1 cellular context compared by ENCODE assay signal in the genomic region with DNA sequence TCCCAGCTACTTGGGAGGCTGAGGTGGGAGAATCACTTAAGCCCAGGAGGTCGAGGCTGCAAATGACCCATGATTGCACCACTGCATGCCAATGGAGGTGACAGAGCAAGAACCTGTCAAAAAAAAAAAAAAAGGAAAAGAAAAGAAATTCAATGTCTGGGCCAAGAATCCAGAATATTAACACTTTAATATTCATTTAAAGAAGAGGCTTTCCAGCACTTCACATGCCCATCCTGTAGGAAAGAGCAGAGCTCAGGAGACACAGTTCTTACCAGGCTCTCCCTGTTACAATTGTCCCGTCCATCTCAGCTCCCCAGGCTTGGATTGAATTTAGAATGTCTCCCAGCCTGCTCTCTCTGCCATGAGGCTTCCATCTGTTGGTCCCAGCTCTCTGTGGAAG.
TF ChIP-seq lines count a peak whose summit lies in the region.

No MANE protein-coding gene starts in this region.

TF ChIP-seq in GM23338, 12 proteins besides CTCF, POLR2A, EP300 and RAD21 (continued from another document):
- TF ChIP-seq, protein P1, sequence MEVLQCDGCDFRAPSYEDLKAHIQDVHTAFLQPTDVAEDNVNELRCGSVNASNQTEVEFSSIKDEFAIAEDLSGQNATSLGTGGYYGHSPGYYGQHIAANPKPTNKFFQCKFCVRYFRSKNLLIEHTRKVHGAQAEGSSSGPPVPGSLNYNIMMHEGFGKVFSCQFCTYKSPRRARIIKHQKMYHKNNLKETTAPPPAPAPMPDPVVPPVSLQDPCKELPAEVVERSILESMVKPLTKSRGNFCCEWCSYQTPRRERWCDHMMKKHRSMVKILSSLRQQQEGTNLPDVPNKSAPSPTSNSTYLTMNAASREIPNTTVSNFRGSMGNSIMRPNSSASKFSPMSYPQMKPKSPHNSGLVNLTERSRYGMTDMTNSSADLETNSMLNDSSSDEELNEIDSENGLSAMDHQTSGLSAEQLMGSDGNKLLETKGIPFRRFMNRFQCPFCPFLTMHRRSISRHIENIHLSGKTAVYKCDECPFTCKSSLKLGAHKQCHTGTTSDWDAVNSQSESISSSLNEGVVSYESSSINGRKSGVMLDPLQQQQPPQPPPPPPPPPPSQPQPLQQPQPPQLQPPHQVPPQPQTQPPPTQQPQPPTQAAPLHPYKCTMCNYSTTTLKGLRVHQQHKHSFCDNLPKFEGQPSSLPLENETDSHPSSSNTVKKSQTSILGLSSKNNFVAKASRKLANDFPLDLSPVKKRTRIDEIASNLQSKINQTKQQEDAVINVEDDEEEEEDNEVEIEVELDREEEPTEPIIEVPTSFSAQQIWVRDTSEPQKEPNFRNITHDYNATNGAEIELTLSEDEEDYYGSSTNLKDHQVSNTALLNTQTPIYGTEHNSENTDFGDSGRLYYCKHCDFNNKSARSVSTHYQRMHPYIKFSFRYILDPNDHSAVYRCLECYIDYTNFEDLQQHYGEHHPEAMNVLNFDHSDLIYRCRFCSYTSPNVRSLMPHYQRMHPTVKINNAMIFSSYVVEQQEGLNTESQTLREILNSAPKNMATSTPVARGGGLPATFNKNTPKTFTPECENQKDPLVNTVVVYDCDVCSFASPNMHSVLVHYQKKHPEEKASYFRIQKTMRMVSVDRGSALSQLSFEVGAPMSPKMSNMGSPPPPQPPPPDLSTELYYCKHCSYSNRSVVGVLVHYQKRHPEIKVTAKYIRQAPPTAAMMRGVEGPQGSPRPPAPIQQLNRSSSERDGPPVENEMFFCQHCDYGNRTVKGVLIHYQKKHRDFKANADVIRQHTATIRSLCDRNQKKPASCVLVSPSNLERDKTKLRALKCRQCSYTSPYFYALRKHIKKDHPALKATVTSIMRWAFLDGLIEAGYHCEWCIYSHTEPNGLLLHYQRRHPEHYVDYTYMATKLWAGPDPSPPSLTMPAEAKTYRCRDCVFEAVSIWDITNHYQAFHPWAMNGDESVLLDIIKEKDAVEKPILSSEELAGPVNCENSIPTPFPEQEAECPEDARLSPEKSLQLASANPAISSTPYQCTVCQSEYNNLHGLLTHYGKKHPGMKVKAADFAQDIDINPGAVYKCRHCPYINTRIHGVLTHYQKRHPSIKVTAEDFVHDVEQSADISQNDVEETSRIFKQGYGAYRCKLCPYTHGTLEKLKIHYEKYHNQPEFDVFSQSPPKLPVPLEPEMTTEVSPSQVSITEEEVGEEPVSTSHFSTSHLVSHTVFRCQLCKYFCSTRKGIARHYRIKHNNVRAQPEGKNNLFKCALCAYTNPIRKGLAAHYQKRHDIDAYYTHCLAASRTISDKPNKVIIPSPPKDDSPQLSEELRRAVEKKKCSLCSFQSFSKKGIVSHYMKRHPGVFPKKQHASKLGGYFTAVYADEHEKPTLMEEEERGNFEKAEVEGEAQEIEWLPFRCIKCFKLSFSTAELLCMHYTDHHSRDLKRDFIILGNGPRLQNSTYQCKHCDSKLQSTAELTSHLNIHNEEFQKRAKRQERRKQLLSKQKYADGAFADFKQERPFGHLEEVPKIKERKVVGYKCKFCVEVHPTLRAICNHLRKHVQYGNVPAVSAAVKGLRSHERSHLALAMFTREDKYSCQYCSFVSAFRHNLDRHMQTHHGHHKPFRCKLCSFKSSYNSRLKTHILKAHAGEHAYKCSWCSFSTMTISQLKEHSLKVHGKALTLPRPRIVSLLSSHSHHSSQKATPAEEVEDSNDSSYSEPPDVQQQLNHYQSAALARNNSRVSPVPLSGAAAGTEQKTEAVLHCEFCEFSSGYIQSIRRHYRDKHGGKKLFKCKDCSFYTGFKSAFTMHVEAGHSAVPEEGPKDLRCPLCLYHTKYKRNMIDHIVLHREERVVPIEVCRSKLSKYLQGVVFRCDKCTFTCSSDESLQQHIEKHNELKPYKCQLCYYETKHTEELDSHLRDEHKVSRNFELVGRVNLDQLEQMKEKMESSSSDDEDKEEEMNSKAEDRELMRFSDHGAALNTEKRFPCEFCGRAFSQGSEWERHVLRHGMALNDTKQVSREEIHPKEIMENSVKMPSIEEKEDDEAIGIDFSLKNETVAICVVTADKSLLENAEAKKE (CRISPR knock-in tag; IDR thresholded peaks at IDR 0.05), result no peak
- TF ChIP-seq, protein P2, sequence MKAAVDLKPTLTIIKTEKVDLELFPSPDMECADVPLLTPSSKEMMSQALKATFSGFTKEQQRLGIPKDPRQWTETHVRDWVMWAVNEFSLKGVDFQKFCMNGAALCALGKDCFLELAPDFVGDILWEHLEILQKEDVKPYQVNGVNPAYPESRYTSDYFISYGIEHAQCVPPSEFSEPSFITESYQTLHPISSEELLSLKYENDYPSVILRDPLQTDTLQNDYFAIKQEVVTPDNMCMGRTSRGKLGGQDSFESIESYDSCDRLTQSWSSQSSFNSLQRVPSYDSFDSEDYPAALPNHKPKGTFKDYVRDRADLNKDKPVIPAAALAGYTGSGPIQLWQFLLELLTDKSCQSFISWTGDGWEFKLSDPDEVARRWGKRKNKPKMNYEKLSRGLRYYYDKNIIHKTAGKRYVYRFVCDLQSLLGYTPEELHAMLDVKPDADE (IDR thresholded peaks at IDR 0.05), result no peak
